In genomic region chr11:45843158-45843924, GRCh38 we compare ENCODE assay signal across 8 cellular contexts. TPM values are rescaled to one million over a fixed set of nuclear protein-coding genes. Genes with fewer than 3 reads are reported as not detected.
A peak's percentile ranks its signal among the peaks of the same experiment; 100 is the strongest.
DNase-seq lines count a peak whose midpoint lies in the region; ATAC-seq and TF ChIP-seq lines count a peak whose summit lies in the region.

No MANE protein-coding gene starts in this region.

- POLR2A ChIA-PET in activated naive CD8-positive, alpha-beta T cell treated with anti-CD3 and anti-CD28 coated beads, Interleukin-2, amount 10 ng/mL, durations not matched to agents 7 days and 5 days (lab: Charles Lee): interaction anchor here (2.4 kb wide), 1 partner anchor 38 kb away, joined by 13 read pairs; the partner anchor contains the start of gene SLC35C1

- WGBS in tibial nerve, 2 donors: 20 to 21% methylated on average over 22 of the region's 22 CpGs

- DNase-seq in 8988T (peak; percentile 62), NCI-H1436 (lab: John Stamatoyannopoulos, UW) (peak; percentile 80), SW480 (ENCODE audit: low spot score) (peak; percentile 86), Right ventricle myocardium inferior (ENCODE audit: missing footprints) (peak; percentile 96), pons (ENCODE audit: low spot score) (peak; percentile 80), tibial nerve (ENCODE audit: low spot score in 2 of 2) (peak; percentile 87 to 95)
- DNase-seq in activated naive CD8-positive, alpha-beta T cell treated with anti-CD3 and anti-CD28 coated beads, Interleukin-2, amount 10 ng/mL, durations not matched to agents 7 days and 5 days: peak; percentile 82

- no peaks in the 10 kb centered on the region for H3K9me3 ChIP-seq in tibial nerve

- no peaks in the 10 kb centered on the region for H3K27me3 ChIP-seq in tibial nerve

- TF ChIP-seq EP300 in tibial nerve (IDR thresholded peaks at IDR 0.05): peak; percentile 38 to 49

- peak in 1 of 2 donors; percentile 35 for TF ChIP-seq POLR2A in tibial nerve (IDR thresholded peaks at IDR 0.05)

- ATAC-seq in GM18867 (IDR thresholded peaks at IDR 0.05; ENCODE audit: unreplicated experiment): peak; percentile 27
- peak; percentile 20 for ATAC-seq in activated naive CD8-positive, alpha-beta T cell treated with anti-CD3 and anti-CD28 coated beads, Interleukin-2, amount 10 ng/mL, durations not matched to agents 7 days and 5 days (ENCODE audit: low read depth)
- peak; percentile 32 for ATAC-seq in Right ventricle myocardium inferior

- H3K27ac Mint-ChIP-seq in activated naive CD8-positive, alpha-beta T cell treated with anti-CD3 and anti-CD28 coated beads, Interleukin-2, amount 10 ng/mL, durations not matched to agents 7 days and 5 days: peak overlapping the region; percentile 84

- H3K27ac ChIP-seq in tibial nerve: peak overlapping the region in 3 of 4 donors; percentile 49 to 74 (median 63)

- peak overlapping the region in 2 of 4 donors; percentile 22 to 24 for H3K4me3 ChIP-seq in tibial nerve

- no peaks in the 10 kb centered on the region for H3K36me3 Mint-ChIP-seq in activated naive CD8-positive, alpha-beta T cell treated with anti-CD3 and anti-CD28 coated beads, Interleukin-2, amount 10 ng/mL, durations not matched to agents 7 days and 5 days

- peaks cover 0 to 23% (median 7%) of the 10 kb centered on the region in 4 donors for H3K4me1 ChIP-seq in tibial nerve

- intact Hi-C loops in Right ventricle myocardium inferior (cut with DNase I): loop anchor here (2.0 to 10.0 kb wide), 5 partner anchors 39 to 179 kb away; partner anchors contain the start of genes CHST1 and SLC35C1

- peaks cover 27% of the 10 kb centered on the region for H3K4me1 Mint-ChIP-seq in activated naive CD8-positive, alpha-beta T cell treated with anti-CD3 and anti-CD28 coated beads, Interleukin-2, amount 10 ng/mL, durations not matched to agents 7 days and 5 days

- peak overlapping the region; percentile 75 for H3K4me3 Mint-ChIP-seq in activated naive CD8-positive, alpha-beta T cell treated with anti-CD3 and anti-CD28 coated beads, Interleukin-2, amount 10 ng/mL, durations not matched to agents 7 days and 5 days

- TF ChIP-seq CTCF in tibial nerve (IDR thresholded peaks at IDR 0.05): peak; percentile 89 to 95 (median 93)

- peaks cover 19% of the 10 kb centered on the region for H3K27me3 Mint-ChIP-seq in activated naive CD8-positive, alpha-beta T cell treated with anti-CD3 and anti-CD28 coated beads, Interleukin-2, amount 10 ng/mL, durations not matched to agents 7 days and 5 days

- H3K9me3 Mint-ChIP-seq in activated naive CD8-positive, alpha-beta T cell treated with anti-CD3 and anti-CD28 coated beads, Interleukin-2, amount 10 ng/mL, durations not matched to agents 7 days and 5 days: no peaks in the 10 kb centered on the region

- H3K36me3 ChIP-seq in tibial nerve: no peaks in the 10 kb centered on the region

RNA-seq across cellular contexts. Expression of gene CRY2, which starts 3.9 kb away (rescaled TPM):
- 10 to 100 TPM; 32.4 to 36.9 TPM for total RNA-seq in activated naive CD8-positive, alpha-beta T cell treated with anti-CD3 and anti-CD28 coated beads, Interleukin-2, amount 10 ng/mL, durations not matched to agents 7 days and 5 days
- total RNA-seq in Right ventricle myocardium inferior (69.8 TPM), tibial nerve (10 to 100 TPM; 48.8 to 96.4 (median 54.6) TPM)

RNA-seq across cellular contexts. Expression of gene SLC35C1, which starts 38.4 kb away (rescaled TPM):
- 10 to 100 TPM; 18.0 to 20.2 TPM for total RNA-seq in activated naive CD8-positive, alpha-beta T cell treated with anti-CD3 and anti-CD28 coated beads, Interleukin-2, amount 10 ng/mL, durations not matched to agents 7 days and 5 days
- total RNA-seq in Right ventricle myocardium inferior (6.0 TPM), tibial nerve (10 to 100 TPM; 20.5 to 33.5 (median 27.2) TPM)

RNA-seq across cellular contexts. Expression of gene MAPK8IP1, which starts 42.1 kb away (rescaled TPM):
- total RNA-seq in activated naive CD8-positive, alpha-beta T cell treated with anti-CD3 and anti-CD28 coated beads, Interleukin-2, amount 10 ng/mL, durations not matched to agents 7 days and 5 days: under 1 TPM; 0.85 to 0.86 TPM
- 5.9 TPM for total RNA-seq in Right ventricle myocardium inferior
- total RNA-seq in tibial nerve: 100 to 1,000 TPM; 165 to 298 (median 230) TPM

Comparison
In these comparisons a context has a peak if more than half of its experiments do, and no peak if none do; other contexts are left out.
1. RNA of gene MAPK8IP1, which starts 42.1 kb away (total RNA-seq): 165 to 298 TPM in tibial nerve; 5.9 TPM in Right ventricle myocardium inferior (single experiment) and 0.85 to 0.86 TPM in activated naive CD8-positive, alpha-beta T cell treated with anti-CD3 and anti-CD28 coated beads, Interleukin-2, amount 10 ng/mL, durations not matched to agents 7 days and 5 days; every median in the first group is over 10 times any median in the second.
2. Peak in every context shown above with its lines, with median percentiles within 50 percentile points of each other: DNase-seq and ATAC-seq.